In genomic region chrX:17527135-17527701, GRCh38 we compare ENCODE assay signal across 14 cellular contexts.
DNase-seq lines count a peak whose midpoint lies in the region; ATAC-seq and TF ChIP-seq lines count a peak whose summit lies in the region.
"Had no signal": no experiment of that assay in that cellular context is flagged by ENCODE, and none has a peak within 500 bp of the region (broad histone marks: within the 10 kb centered on the region; RNA-seq: fewer than 3 reads in every experiment).

No MANE protein-coding gene starts in this region.

- 24 to 45% (median 39%) methylated on average over 5 of the region's 5 CpGs for WGBS in ovary, 3 donors

- H3K4me3 ChIP-seq in ovary = no peak overlapping the region
- H3K4me3 ChIP-seq: GM12878, prostate gland had no signal

- TF ChIP-seq CTCF in ovary (IDR thresholded peaks at IDR 0.05) = no peak

- H3K27me3 ChIP-seq in ovary = no peaks in the 10 kb centered on the region

- peaks cover 12% of the 10 kb centered on the region for H3K4me1 ChIP-seq in ovary (ENCODE audit: insufficient read depth)
- H3K4me1 ChIP-seq: prostate gland had no signal

- ATAC-seq in Right ventricle myocardium superior (ENCODE audit: poor library complexity) (peak; percentile 90), GM21717 (IDR thresholded peaks at IDR 0.05; ENCODE audit: unreplicated experiment) (no peak)
- ATAC-seq: activated CD8-positive, alpha-beta T cell treated with anti-CD3 and anti-CD28 coated beads, Interleukin-2, amount 10 ng/mL, durations not matched to agents 7 days and 5 days; GM12878 had no signal

- H3K9me3 ChIP-seq in ovary = no peaks in the 10 kb centered on the region
- H3K9me3 ChIP-seq: prostate gland had no signal

- no peak overlapping the region for H3K27ac ChIP-seq in ovary
- H3K27ac ChIP-seq: prostate gland had no signal

- no peak for TF ChIP-seq POLR2A in ovary (IDR thresholded peaks at IDR 0.05)

- in situ Hi-C loops in Caki2 (cut with HindIII; ENCODE audit: low pct_unique_long_range_greater_than_20kb, low sequenced_read_pairs) (no loop called here), G401 (cut with HindIII; ENCODE audit: low sequenced_read_pairs) (no loop called here)

- TF ChIP-seq EP300 in ovary (IDR thresholded peaks at IDR 0.05) = no peak

- DNase-seq in Caki2 (ENCODE audit: low read depth) (peak; percentile 56), NOMO-1 treated with DMSO at 0.1 percent for 48 hours (lab: John Stamatoyannopoulos, UW; ENCODE audit: unreplicated experiment) (peak; percentile 80), Right ventricle myocardium superior (peak; percentile 74), ovary (peak in 3 of 5 donors; percentile 27 to 37 (median 30)), G401 (ENCODE audit: low spot score) (no peak), NCI-H526 (lab: John Stamatoyannopoulos, UW) (no peak)
- no peak for DNase-seq in activated naive CD4-positive, alpha-beta T cell treated with Interleukin-2 at 50 U/mL for 16 hours
- DNase-seq: activated CD8-positive, alpha-beta T cell treated with anti-CD3 and anti-CD28 coated beads, Interleukin-2, amount 10 ng/mL, durations not matched to agents 7 days and 5 days; activated naive CD8-positive, alpha-beta T cell treated with anti-CD3 and anti-CD28 coated beads, Interleukin-2, amount 50 U/mL, for 24 hours; immature natural killer cell; NCI-H2081 had no signal

- H3K36me3 ChIP-seq in ovary = no peaks in the 10 kb centered on the region
- H3K36me3 ChIP-seq: prostate gland had no signal

- intact Hi-C loops in Right ventricle myocardium superior (cut with DNase I) = no loop called here
- intact Hi-C loops in ovary (cut with DNase I) = no loop called here

Comparison
In these comparisons a context has a peak if more than half of its experiments do, and no peak if none do; other contexts are left out.
1. DNase-seq: peak in Caki2 (single experiment), NOMO-1 treated with DMSO at 0.1 percent for 48 hours (single experiment), Right ventricle myocardium superior (single experiment) and ovary (3 of 5); none in activated naive CD4-positive, alpha-beta T cell treated with Interleukin-2 at 50 U/mL for 16 hours (single experiment), G401 (single experiment) and NCI-H526 (0 of 2).